Comparison of ENCODE assay signal across 2 cellular contexts in the genomic region with DNA sequence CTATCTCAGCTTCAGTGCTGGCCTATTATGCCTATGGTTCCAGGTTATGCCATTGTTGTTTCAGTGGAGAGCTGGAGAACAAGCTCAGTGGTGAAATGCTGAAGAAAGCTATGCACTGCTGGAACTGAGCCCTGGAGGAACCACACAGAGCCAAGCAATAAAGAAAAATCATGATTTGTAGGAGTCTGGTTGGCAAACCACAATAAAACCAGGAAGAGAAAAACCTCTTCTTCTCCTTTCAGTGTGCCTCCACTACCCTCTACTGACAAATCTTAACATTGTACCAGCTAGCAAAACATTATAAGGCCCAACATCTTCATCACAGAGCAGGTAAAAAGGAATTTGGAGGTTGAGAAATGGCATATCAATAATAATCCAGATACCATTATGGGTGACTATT.
TF ChIP-seq lines count a peak whose summit lies in the region.

No MANE protein-coding gene starts in this region.

TF ChIP-seq in SK-N-SH, 30 proteins besides CTCF, POLR2A, EP300 and RAD21 (continued from another document):
- no peak for TF ChIP-seq ZBTB33 (IDR thresholded peaks at IDR 0.05; ENCODE audit: borderline replicate concordance, low read depth)
- TF ChIP-seq MXI1 (IDR thresholded peaks at IDR 0.05; ENCODE audit: low read depth, low read length): no peak
- no peak for TF ChIP-seq EZH2phosphoT487 (IDR thresholded peaks at IDR 0.05; ENCODE audit: borderline replicate concordance, low read depth)
- TF ChIP-seq, protein P1, sequence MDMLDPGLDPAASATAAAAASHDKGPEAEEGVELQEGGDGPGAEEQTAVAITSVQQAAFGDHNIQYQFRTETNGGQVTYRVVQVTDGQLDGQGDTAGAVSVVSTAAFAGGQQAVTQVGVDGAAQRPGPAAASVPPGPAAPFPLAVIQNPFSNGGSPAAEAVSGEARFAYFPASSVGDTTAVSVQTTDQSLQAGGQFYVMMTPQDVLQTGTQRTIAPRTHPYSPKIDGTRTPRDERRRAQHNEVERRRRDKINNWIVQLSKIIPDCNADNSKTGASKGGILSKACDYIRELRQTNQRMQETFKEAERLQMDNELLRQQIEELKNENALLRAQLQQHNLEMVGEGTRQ (IDR thresholded peaks at IDR 0.05; ENCODE audit: borderline replicate concordance, low read depth, low read length): no peak

TF ChIP-seq in SK-N-SH treated with all-trans-retinoic acid at 6 μM for 48 hours, 23 proteins besides CTCF, POLR2A, EP300 and RAD21 (continued from another document):
- TF ChIP-seq, protein P2, sequence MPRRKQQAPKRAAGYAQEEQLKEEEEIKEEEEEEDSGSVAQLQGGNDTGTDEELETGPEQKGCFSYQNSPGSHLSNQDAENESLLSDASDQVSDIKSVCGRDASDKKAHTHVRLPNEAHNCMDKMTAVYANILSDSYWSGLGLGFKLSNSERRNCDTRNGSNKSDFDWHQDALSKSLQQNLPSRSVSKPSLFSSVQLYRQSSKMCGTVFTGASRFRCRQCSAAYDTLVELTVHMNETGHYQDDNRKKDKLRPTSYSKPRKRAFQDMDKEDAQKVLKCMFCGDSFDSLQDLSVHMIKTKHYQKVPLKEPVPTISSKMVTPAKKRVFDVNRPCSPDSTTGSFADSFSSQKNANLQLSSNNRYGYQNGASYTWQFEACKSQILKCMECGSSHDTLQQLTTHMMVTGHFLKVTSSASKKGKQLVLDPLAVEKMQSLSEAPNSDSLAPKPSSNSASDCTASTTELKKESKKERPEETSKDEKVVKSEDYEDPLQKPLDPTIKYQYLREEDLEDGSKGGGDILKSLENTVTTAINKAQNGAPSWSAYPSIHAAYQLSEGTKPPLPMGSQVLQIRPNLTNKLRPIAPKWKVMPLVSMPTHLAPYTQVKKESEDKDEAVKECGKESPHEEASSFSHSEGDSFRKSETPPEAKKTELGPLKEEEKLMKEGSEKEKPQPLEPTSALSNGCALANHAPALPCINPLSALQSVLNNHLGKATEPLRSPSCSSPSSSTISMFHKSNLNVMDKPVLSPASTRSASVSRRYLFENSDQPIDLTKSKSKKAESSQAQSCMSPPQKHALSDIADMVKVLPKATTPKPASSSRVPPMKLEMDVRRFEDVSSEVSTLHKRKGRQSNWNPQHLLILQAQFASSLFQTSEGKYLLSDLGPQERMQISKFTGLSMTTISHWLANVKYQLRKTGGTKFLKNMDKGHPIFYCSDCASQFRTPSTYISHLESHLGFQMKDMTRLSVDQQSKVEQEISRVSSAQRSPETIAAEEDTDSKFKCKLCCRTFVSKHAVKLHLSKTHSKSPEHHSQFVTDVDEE (CRISPR knock-in tag; IDR thresholded peaks at IDR 0.05): no peak
- no peak for TF ChIP-seq ZC3H10 (CRISPR knock-in tag; IDR thresholded peaks at IDR 0.05)
- TF ChIP-seq ZFP30 (CRISPR knock-in tag; IDR thresholded peaks at IDR 0.05): no peak
- TF ChIP-seq ZNF565 (CRISPR knock-in tag; conservative IDR thresholded peaks at IDR 0.05; ENCODE audit: low read depth): no peak
- TF ChIP-seq, protein P3, sequence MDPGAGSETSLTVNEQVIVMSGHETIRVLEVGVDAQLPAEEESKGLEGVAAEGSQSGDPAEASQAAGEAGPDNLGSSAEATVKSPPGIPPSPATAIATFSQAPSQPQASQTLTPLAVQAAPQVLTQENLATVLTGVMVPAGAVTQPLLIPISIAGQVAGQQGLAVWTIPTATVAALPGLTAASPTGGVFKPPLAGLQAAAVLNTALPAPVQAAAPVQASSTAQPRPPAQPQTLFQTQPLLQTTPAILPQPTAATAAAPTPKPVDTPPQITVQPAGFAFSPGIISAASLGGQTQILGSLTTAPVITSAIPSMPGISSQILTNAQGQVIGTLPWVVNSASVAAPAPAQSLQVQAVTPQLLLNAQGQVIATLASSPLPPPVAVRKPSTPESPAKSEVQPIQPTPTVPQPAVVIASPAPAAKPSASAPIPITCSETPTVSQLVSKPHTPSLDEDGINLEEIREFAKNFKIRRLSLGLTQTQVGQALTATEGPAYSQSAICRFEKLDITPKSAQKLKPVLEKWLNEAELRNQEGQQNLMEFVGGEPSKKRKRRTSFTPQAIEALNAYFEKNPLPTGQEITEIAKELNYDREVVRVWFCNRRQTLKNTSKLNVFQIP (CRISPR knock-in tag; IDR thresholded peaks at IDR 0.05; ENCODE audit: borderline replicate concordance, low read depth): no peak
- no peak for TF ChIP-seq TCF4 (CRISPR knock-in tag; IDR thresholded peaks at IDR 0.05; ENCODE audit: borderline replicate concordance)
- TF ChIP-seq PATZ1 (CRISPR knock-in tag; IDR thresholded peaks at IDR 0.05; ENCODE audit: borderline replicate concordance): no peak
- TF ChIP-seq BACH2 (CRISPR knock-in tag; IDR thresholded peaks at IDR 0.05; ENCODE audit: borderline replicate concordance): no peak
- no peak for TF ChIP-seq SNAI2 (CRISPR knock-in tag; IDR thresholded peaks at IDR 0.05)
- TF ChIP-seq CREB5 (CRISPR knock-in tag; IDR thresholded peaks at IDR 0.05; ENCODE audit: low read depth): no peak
- no peak for TF ChIP-seq PPARA (CRISPR knock-in tag; IDR thresholded peaks at IDR 0.05; ENCODE audit: borderline replicate concordance)
- TF ChIP-seq ZNF8 (CRISPR knock-in tag; IDR thresholded peaks at IDR 0.05): no peak
- TF ChIP-seq ARNTL (CRISPR knock-in tag; IDR thresholded peaks at IDR 0.05; ENCODE audit: borderline replicate concordance, low read depth): no peak
- TF ChIP-seq ISL1 (CRISPR knock-in tag; IDR thresholded peaks at IDR 0.05): no peak
- no peak for TF ChIP-seq OSR1 (CRISPR knock-in tag; IDR thresholded peaks at IDR 0.05)
- TF ChIP-seq ZNF70 (CRISPR knock-in tag; IDR thresholded peaks at IDR 0.05): no peak
- no peak for TF ChIP-seq RARB (CRISPR knock-in tag; IDR thresholded peaks at IDR 0.05)
- no peak for TF ChIP-seq GLIS3 (CRISPR knock-in tag; IDR thresholded peaks at IDR 0.05)
